In the genomic region with DNA sequence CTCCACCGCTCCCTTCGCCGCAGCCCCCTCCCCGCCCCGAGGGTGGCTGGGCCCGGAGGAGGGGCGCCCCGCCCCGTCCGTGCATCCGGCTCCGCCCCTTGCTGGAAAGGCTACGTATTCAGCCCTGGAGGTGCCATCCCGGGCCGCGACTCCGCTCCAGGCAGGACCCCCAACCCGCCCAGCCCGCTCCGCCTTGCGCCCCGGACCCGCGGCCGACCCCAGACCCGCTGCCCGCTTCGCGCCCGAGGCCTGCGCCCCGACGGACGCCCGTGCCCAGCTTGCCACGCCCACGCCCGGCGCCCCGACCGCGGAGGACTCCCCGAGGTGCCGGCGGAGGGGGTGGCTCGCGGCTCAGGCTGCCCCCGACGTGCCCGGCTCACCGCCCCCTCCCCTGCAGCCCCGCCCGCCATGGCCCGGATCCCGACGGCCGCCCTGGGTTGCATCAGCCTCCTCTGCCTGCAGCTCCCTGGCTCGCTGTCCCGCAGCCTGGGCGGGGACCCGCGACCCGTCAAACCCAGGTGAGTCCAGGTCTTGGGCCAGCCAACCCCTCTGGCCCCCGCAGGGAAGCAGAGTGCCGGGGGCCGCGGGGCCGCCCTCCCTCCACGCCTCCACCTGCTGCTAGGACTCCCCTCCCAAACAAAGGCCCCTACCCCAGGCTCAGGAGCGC, we compare ENCODE assay signal across 1 cellular context.
TF ChIP-seq lines count a peak whose summit lies in the region.

A gene with protein sequence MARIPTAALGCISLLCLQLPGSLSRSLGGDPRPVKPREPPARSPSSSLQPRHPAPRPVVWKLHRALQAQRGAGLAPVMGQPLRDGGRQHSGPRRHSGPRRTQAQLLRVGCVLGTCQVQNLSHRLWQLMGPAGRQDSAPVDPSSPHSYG (plus strand): TSS at position 104 of the 667 bp plus-strand sequence. CDS start 305 bp downstream, at position 409.

TF ChIP-seq in endothelial cell of umbilical vein, 7 proteins besides CTCF, POLR2A, EP300 and RAD21 (continued from another document):
- no peak for TF ChIP-seq JUN (IDR thresholded peaks at IDR 0.05; ENCODE audit: borderline replicate concordance, insufficient read depth, insufficient read length, low read depth)
